ENCODE assay signal across 9 cellular contexts in the genomic region with DNA sequence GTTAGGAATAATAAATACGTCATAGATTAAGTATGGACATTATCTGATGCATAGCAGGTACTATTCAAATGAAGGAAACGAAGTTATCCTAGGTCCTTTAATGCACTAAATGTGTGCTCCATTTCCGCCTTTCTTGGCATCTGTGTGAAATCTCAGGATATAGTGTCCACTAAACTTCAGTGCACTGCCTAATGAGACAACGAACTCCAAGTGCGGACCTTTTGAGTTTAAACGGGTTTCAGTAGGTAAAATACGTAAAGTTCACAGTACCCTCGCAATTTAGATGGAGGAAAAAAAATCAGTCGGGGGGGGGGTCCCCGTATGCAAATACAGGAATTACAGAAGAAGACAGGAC. TPM values are rescaled to one million over a fixed set of nuclear protein-coding genes. Genes with fewer than 3 reads are reported as not detected.
A peak's percentile ranks its signal among the peaks of the same experiment; 100 is the strongest.
DNase-seq lines count a peak whose midpoint lies in the region; ATAC-seq, FAIRE-seq and TF ChIP-seq lines count a peak whose summit lies in the region.
"Had no signal": no experiment of that assay in that cellular context is flagged by ENCODE, and none has a peak within 500 bp of the region (broad histone marks: within the 10 kb centered on the region; RNA-seq: fewer than 3 reads in every experiment).

No MANE protein-coding gene starts in this region.

- H3K9ac ChIP-seq in Loucy (ENCODE audit: low read depth, low read length, poor library complexity, severe bottlenecking) = peak overlapping the region; percentile 92

- peaks cover 52% of the 10 kb centered on the region for H3K79me2 ChIP-seq in Loucy (ENCODE audit: insufficient read depth, low read length)

- peak overlapping the region; percentile 87 for H3K4me2 ChIP-seq in Loucy (ENCODE audit: low read depth, low read length, poor library complexity, severe bottlenecking)

- H2AFZ ChIP-seq in Loucy (ENCODE audit: low read length) = peak overlapping the region; percentile 97

- H3K4me1 ChIP-seq in Loucy (ENCODE audit: insufficient read depth, low read length, poor library complexity, severe bottlenecking) = peaks cover 18% of the 10 kb centered on the region
- peaks cover 18% of the 10 kb centered on the region for H3K4me1 ChIP-seq in mucosa of descending colon (ENCODE audit: low read depth)

- peak overlapping the region; percentile 81 for H3K4me3 ChIP-seq in Loucy (ENCODE audit: low read length, poor library complexity, severe bottlenecking)
- H3K4me3 ChIP-seq in choroid plexus epithelial cell (ENCODE audit: low read depth, low read length) = peak overlapping the region; percentile 90
- peak overlapping the region; percentile 74 for H3K4me3 ChIP-seq in mucosa of descending colon

- ATAC-seq in mucosa of descending colon = peak; percentile 2
- ATAC-seq in HG03280 (IDR thresholded peaks at IDR 0.05; ENCODE audit: unreplicated experiment) = no peak

- peaks cover 26% of the 10 kb centered on the region for H4K20me1 ChIP-seq in Loucy (ENCODE audit: insufficient read depth, low read length, poor library complexity, severe bottlenecking)

- no peaks in the 10 kb centered on the region for H3K9me3 ChIP-seq in Loucy (ENCODE audit: insufficient read depth, low read depth, low read length)
- H3K9me3 ChIP-seq in mucosa of descending colon = no peaks in the 10 kb centered on the region

- intact Hi-C loops in mucosa of descending colon (cut with DNase I, micrococcal nuclease) = no loop called here

- H3F3A ChIP-seq in Loucy (ENCODE audit: low read depth) = no peaks in the 10 kb centered on the region

- no peaks in the 10 kb centered on the region for H3K36me3 ChIP-seq in Loucy (ENCODE audit: insufficient read depth, low read length)
- no peaks in the 10 kb centered on the region for H3K36me3 ChIP-seq in mucosa of descending colon (ENCODE audit: low read depth)

- no peaks in the 10 kb centered on the region for H3K27me3 ChIP-seq in Loucy (ENCODE audit: insufficient read depth, low read length, poor library complexity, severe bottlenecking)

- H3K9me2 ChIP-seq in Loucy (replicated peaks; ENCODE audit: low read depth, low read length) = no peaks in the 10 kb centered on the region

- FAIRE-seq in D721Med (lab: Jason Lieb, UNC) (no peak), GM19239 (lab: Jason Lieb, UNC) (no peak)
- FAIRE-seq: colon had no signal

- TF ChIP-seq CTCF in Loucy (conservative IDR thresholded peaks at IDR 0.05; ENCODE audit: low read length) = no peak
- TF ChIP-seq CTCF in choroid plexus epithelial cell (conservative IDR thresholded peaks at IDR 0.05; ENCODE audit: low read depth, low read length) = no peak
- TF ChIP-seq CTCF in mucosa of descending colon (IDR thresholded peaks at IDR 0.05) = no peak
- no peak for TF ChIP-seq CTCF in D721Med (IDR thresholded peaks at IDR 0.05; ENCODE audit: insufficient read depth, missing control alignments)

- peak; percentile 57 for DNase-seq in NCI-H82 (lab: John Stamatoyannopoulos, UW)
- DNase-seq in NCI-H82 treated with DMSO at 0.1 percent for 48 hours (lab: John Stamatoyannopoulos, UW; ENCODE audit: unreplicated experiment) = no peak
- peak; percentile 53 for DNase-seq in choroid plexus epithelial cell (ENCODE audit: low read depth)
- DNase-seq in mucosa of descending colon = no peak
- DNase-seq in D721Med (ENCODE audit: insufficient read length, low spot score) = no peak
- no peak for DNase-seq in GM19239 (ENCODE audit: insufficient read length, low spot score)

RNA-seq across cellular contexts. Expression of a gene that starts 0.8 kb away (rescaled TPM):
- total RNA-seq in mucosa of descending colon = 10 to 100 TPM; 17.4 to 20.5 (median 18.1) TPM

Comparison
In these comparisons a context has a peak if more than half of its experiments do, and no peak if none do; other contexts are left out.
1. DNase-seq: peak in NCI-H82 (single experiment) and choroid plexus epithelial cell (single experiment); none in NCI-H82 treated with DMSO at 0.1 percent for 48 hours (single experiment), mucosa of descending colon (0 of 3), D721Med (single experiment) and GM19239 (single experiment).
2. Peak in every context shown above with its lines, with median percentiles within 50 percentile points of each other: H3K4me3 ChIP-seq.